22 cellular contexts compared by ENCODE assay signal in genomic region chr5:102600964-102601363, GRCh38.
DNase-seq lines count a peak whose midpoint lies in the region; TF ChIP-seq lines count a peak whose summit lies in the region.
"Had no signal": no experiment of that assay in that cellular context is flagged by ENCODE, and none has a peak within 500 bp of the region (broad histone marks: within the 10 kb centered on the region; RNA-seq: fewer than 3 reads in every experiment).

No MANE protein-coding gene starts in this region.

- H3K4me1 Mint-ChIP-seq in chondrocyte (ENCODE audit: low read depth): peaks cover 37% of the 10 kb centered on the region
- H3K4me1 Mint-ChIP-seq: activated T-helper 17 cell treated with anti-CD3 and anti-CD28 coated beads, Interleukin-2, amount 50 U/mL, for 72 hours had no signal

- H3K27ac Mint-ChIP-seq in chondrocyte (ENCODE audit: unreplicated experiment): peak overlapping the region; percentile 20
- H3K27ac Mint-ChIP-seq: activated CD8-positive, alpha-beta memory T cell treated with anti-CD3 and anti-CD28 coated beads, Interleukin-2, amount 10 ng/mL, durations not matched to agents 7 days and 5 days; activated T-helper 17 cell treated with anti-CD3 and anti-CD28 coated beads, Interleukin-2, amount 50 U/mL, for 72 hours; CD8-positive, alpha-beta memory T cell; naive B cell had no signal

- no peak overlapping the region for H3K4me3 Mint-ChIP-seq in chondrocyte (ENCODE audit: unreplicated experiment)
- H3K4me3 Mint-ChIP-seq: activated CD8-positive, alpha-beta memory T cell treated with anti-CD3 and anti-CD28 coated beads, Interleukin-2, amount 10 ng/mL, durations not matched to agents 7 days and 5 days; activated T-helper 17 cell treated with anti-CD3 and anti-CD28 coated beads, Interleukin-2, amount 50 U/mL, for 72 hours; CD8-positive, alpha-beta memory T cell; naive B cell had no signal

- WGBS in GM23248 (ENCODE audit: low coverage in 1 of 2, low lambda C conversion rate in 2 of 2, missing lambda C conversion rate in 2 of 2), 2 experiments: 75 to 78% methylated on average over 3 of the region's 3 CpGs
- whole genome bisulfite sequencing in mesenchymal stem cell: 97% methylated on average over 3 of the region's 3 CpGs

- H3K4ac ChIP-seq in mesenchymal stem cell (ENCODE audit: low read depth in 1 of 2, low read length in 2 of 2): no peak overlapping the region

- in situ Hi-C loops in GM23248 (cut with MboI): no loop called here

- H2BK120ac ChIP-seq in mesenchymal stem cell (ENCODE audit: low read depth, low read length): no peak overlapping the region

- H3K4me2 ChIP-seq in GM23248 (ENCODE audit: unreplicated experiment): no peak overlapping the region
- no peak overlapping the region for H3K4me2 ChIP-seq in mesenchymal stem cell (ENCODE audit: low read length, poor library complexity, severe bottlenecking)

- no peak overlapping the region for H4K8ac ChIP-seq in mesenchymal stem cell (ENCODE audit: low read length)

- H3K36me3 ChIP-seq in GM23248 (ENCODE audit: low read depth) (no peaks in the 10 kb centered on the region), mesenchymal stem cell (ENCODE audit: control insufficient read depth in 1 of 2, insufficient read depth in 2 of 2, low read depth in 1 of 2, low read length in 2 of 2) (no peaks in the 10 kb centered on the region)
- H3K36me3 ChIP-seq: heart left ventricle, MG63, pancreas, tibial artery had no signal

- H3K23ac ChIP-seq in mesenchymal stem cell (ENCODE audit: low read length in 2 of 2): no peak overlapping the region

- H3K18ac ChIP-seq in mesenchymal stem cell (ENCODE audit: low read depth in 1 of 2, low read length in 2 of 2): no peak overlapping the region

- H3K27me3 ChIP-seq in GM23248 (replicated peaks; ENCODE audit: insufficient read depth) (no peaks in the 10 kb centered on the region), mesenchymal stem cell (ENCODE audit: control insufficient read depth in 1 of 2, insufficient read depth in 1 of 2, low read length in 2 of 2) (no peaks in the 10 kb centered on the region)
- H3K27me3 ChIP-seq: heart left ventricle, MG63, pancreas, tibial artery had no signal

- H3K4me3 ChIP-seq in GM23248 (no peak overlapping the region), mesenchymal stem cell (ENCODE audit: insufficient read depth in 1 of 2, low read depth in 1 of 2, low read length in 2 of 2) (no peak overlapping the region)
- H3K4me3 ChIP-seq: heart left ventricle, MG63, pancreas, tibial artery had no signal

- H4K20me1 ChIP-seq in GM23248 (ENCODE audit: insufficient read depth): no peaks in the 10 kb centered on the region

- DNase-seq in GM23248: peak; percentile 57
- peak; percentile 37 for DNase-seq in NCI-H2171 treated with DMSO at 0.1 percent for 48 hours (lab: John Stamatoyannopoulos, UW)
- no peak for DNase-seq in chondrocyte (ENCODE audit: low spot score)
- DNase-seq in mesenchymal stem cell: peak; percentile 26
- no peak for DNase-seq in iPS-NIHi7 (ENCODE audit: extremely low spot score)
- no peak for DNase-seq in retina
- no peak for DNase-seq in NCI-H1092 (lab: John Stamatoyannopoulos, UW)
- no peak for DNase-seq in SIG-M5 (lab: John Stamatoyannopoulos, UW)
- DNase-seq: activated CD8-positive, alpha-beta memory T cell treated with anti-CD3 and anti-CD28 coated beads, Interleukin-2, amount 10 ng/mL, durations not matched to agents 7 days and 5 days; caudate nucleus; CD8-positive, alpha-beta memory T cell; DND-41; heart left ventricle; MG63; naive B cell; NCI-H187 treated with DMSO at 0.1 percent for 48 hours; NCI-H510A; pancreas; RPMI8226; stimulated activated naive CD4-positive, alpha-beta T cell; tibial artery had no signal

- no peak overlapping the region for H2AK5ac ChIP-seq in mesenchymal stem cell (ENCODE audit: low read length, severe bottlenecking)

- no peaks in the 10 kb centered on the region for H3K9me3 ChIP-seq in GM23248 (ENCODE audit: low read depth)
- no peaks in the 10 kb centered on the region for H3K9me3 ChIP-seq in mesenchymal stem cell (ENCODE audit: control insufficient read depth, low read length)
- H3K9me3 ChIP-seq: heart left ventricle, MG63, pancreas, tibial artery had no signal

- TF ChIP-seq CTCF in chondrocyte (IDR thresholded peaks at IDR 0.05): no peak

- H3F3A ChIP-seq in GM23248 (ENCODE audit: insufficient read depth): no peaks in the 10 kb centered on the region

- H3K14ac ChIP-seq in mesenchymal stem cell (ENCODE audit: low read length in 2 of 2): no peak overlapping the region

- no peak overlapping the region for H3K27ac ChIP-seq in GM23248
- no peak overlapping the region for H3K27ac ChIP-seq in mesenchymal stem cell (ENCODE audit: low read length, poor library complexity, severe bottlenecking)
- H3K27ac ChIP-seq: heart left ventricle, pancreas, tibial artery had no signal

- no peak overlapping the region for H2BK5ac ChIP-seq in mesenchymal stem cell (ENCODE audit: low read depth, low read length, poor library complexity, severe bottlenecking)

- no peaks in the 10 kb centered on the region for H3K9me2 ChIP-seq in GM23248 (ENCODE audit: insufficient read depth)

- H3K79me1 ChIP-seq in mesenchymal stem cell (replicated peaks; ENCODE audit: low read length, poor library complexity, severe bottlenecking): no peaks in the 10 kb centered on the region

- H4K91ac ChIP-seq in mesenchymal stem cell (ENCODE audit: low read length): no peak overlapping the region

- no peaks in the 10 kb centered on the region for H3K79me2 ChIP-seq in GM23248 (ENCODE audit: insufficient read depth)

- H3K4me1 ChIP-seq in GM23248 (ENCODE audit: insufficient read depth) (0 out of 2 replicates have a peak, but pooled peaks cover 13% of the 10 kb centered on the region), mesenchymal stem cell (ENCODE audit: control insufficient read depth, insufficient read depth, low read depth, low read length) (no peaks in the 10 kb centered on the region)
- H3K4me1 ChIP-seq: pancreas had no signal

- no peak overlapping the region for H2BK12ac ChIP-seq in mesenchymal stem cell (ENCODE audit: low read length in 2 of 2)

- H3K36me3 Mint-ChIP-seq in chondrocyte (ENCODE audit: low read depth): no peaks in the 10 kb centered on the region
- H3K36me3 Mint-ChIP-seq: activated CD8-positive, alpha-beta memory T cell treated with anti-CD3 and anti-CD28 coated beads, Interleukin-2, amount 10 ng/mL, durations not matched to agents 7 days and 5 days; CD8-positive, alpha-beta memory T cell; naive B cell had no signal

- H2AFZ ChIP-seq in GM23248 (no peak overlapping the region), mesenchymal stem cell (ENCODE audit: low read depth, low read length) (no peak overlapping the region)

- H2BK15ac ChIP-seq in mesenchymal stem cell (ENCODE audit: low read depth, poor library complexity, severe bottlenecking): no peak overlapping the region

- H3K9me3 Mint-ChIP-seq in chondrocyte (ENCODE audit: low read depth): no peaks in the 10 kb centered on the region
- H3K9me3 Mint-ChIP-seq: activated T-helper 17 cell treated with anti-CD3 and anti-CD28 coated beads, Interleukin-2, amount 50 U/mL, for 72 hours; naive B cell had no signal

- H3K9ac ChIP-seq in GM23248 (no peak overlapping the region), mesenchymal stem cell (ENCODE audit: low read length) (no peak overlapping the region)

- H3K27me3 Mint-ChIP-seq in chondrocyte (ENCODE audit: low read depth): no peaks in the 10 kb centered on the region
- H3K27me3 Mint-ChIP-seq: naive B cell had no signal

Comparison
In these comparisons a context has a peak if more than half of its experiments do, and no peak if none do; other contexts are left out.
1. DNase-seq: peak in GM23248 (single experiment), NCI-H2171 treated with DMSO at 0.1 percent for 48 hours (single experiment) and mesenchymal stem cell (single experiment); none in chondrocyte (single experiment), iPS-NIHi7 (single experiment), retina (single experiment), NCI-H1092 (single experiment) and SIG-M5 (single experiment).